In the genomic region with DNA sequence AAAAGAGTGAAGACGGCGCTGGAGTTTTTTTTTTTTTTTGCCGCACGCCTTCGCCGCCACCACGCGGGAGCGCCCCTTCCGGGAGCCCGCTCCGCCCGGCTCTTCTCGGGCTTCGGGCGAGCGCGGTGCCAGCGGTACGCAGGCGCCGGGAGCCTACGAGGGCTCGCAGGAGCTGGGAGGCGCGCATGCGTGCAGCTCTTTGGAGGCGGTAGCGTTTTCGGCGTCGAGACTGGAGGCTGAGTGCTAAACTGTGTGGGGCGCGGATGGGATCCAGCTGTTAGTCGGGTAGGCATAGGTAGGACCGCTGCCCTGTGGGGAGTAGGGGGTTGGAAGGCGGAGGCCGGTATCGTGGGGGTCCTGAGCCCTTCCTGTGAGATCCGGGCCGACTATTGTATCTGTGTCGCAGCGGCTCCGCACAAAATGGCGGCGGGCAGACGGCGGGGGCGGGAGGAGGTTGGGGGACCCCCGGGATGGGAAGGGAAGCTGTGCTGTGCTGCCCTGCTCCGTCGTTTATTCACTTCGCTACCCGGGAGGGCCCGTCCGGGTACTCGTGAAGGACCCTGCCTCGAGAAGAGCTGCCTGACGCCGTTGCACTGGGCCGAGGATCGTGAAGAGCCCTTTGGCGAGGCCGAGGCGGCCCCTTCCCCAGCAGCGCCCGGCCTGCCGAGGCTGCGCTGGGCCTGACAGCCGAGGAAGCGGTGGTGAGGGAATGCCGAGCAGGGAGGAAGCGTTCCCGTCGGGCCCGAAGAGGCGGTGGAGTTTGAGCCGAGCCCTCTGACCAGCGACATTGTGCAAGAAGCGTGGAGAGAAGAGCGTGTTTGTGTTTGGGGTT, we compare ENCODE assay signal across 1 cellular context.
TF ChIP-seq lines count a peak whose summit lies in the region.

Gene ZNF638, plus strand, starts transcription at position 202 of the 832 bp plus-strand sequence. CDS start 17,173 bp downstream, outside the sequence.

TF ChIP-seq in HepG2, 621 proteins besides CTCF, POLR2A, EP300 and RAD21 (continued from another document and continues in another):
- TF ChIP-seq ZNF337 (CRISPR knock-in tag; IDR thresholded peaks at IDR 0.05; ENCODE audit: borderline replicate concordance, low read depth) (peak; percentile 61; the same call in 1 of the 2 replicates), ZNF782 (CRISPR knock-in tag; IDR thresholded peaks at IDR 0.05; ENCODE audit: borderline replicate concordance) (peak; percentile 62), PRDM15 (CRISPR knock-in tag; IDR thresholded peaks at IDR 0.05) (no peak), LCORL (IDR thresholded peaks at IDR 0.05) (0 out of 2 replicates have a peak, but pooled peaks have one; percentile 5), LCORL (CRISPR knock-in tag; IDR thresholded peaks at IDR 0.05) (peak; percentile 75), MTA3 (CRISPR knock-in tag; IDR thresholded peaks at IDR 0.05) (no peak), MED1 (CRISPR knock-in tag; IDR thresholded peaks at IDR 0.05) (0 out of 2 replicates have a peak, but pooled peaks have one; percentile 38), ZNF160 (CRISPR knock-in tag; IDR thresholded peaks at IDR 0.05) (0 out of 2 replicates have a peak, but pooled peaks have one; percentile 1), MAX (IDR thresholded peaks at IDR 0.05) (peak; percentile 84), LBX2 (CRISPR knock-in tag; IDR thresholded peaks at IDR 0.05; ENCODE audit: borderline replicate concordance) (no peak), ZNF784 (CRISPR knock-in tag; IDR thresholded peaks at IDR 0.05; ENCODE audit: borderline replicate concordance) (0 out of 2 replicates have a peak, but pooled peaks have one; percentile 80), ZNF34 (CRISPR knock-in tag; IDR thresholded peaks at IDR 0.05; ENCODE audit: borderline replicate concordance) (0 out of 2 replicates have a peak, but pooled peaks have one; percentile 13), ZNF780A (CRISPR knock-in tag; IDR thresholded peaks at IDR 0.05) (peak; percentile 24; the same call in 1 of the 2 replicates), ZNF333 (CRISPR knock-in tag; IDR thresholded peaks at IDR 0.05; ENCODE audit: borderline replicate concordance) (no peak), ZNF670 (CRISPR knock-in tag; IDR thresholded peaks at IDR 0.05; ENCODE audit: borderline replicate concordance) (peak; percentile 93), CENPX (CRISPR knock-in tag; IDR thresholded peaks at IDR 0.05) (no peak), SNAI1 (CRISPR knock-in tag; IDR thresholded peaks at IDR 0.05; ENCODE audit: borderline replicate concordance) (0 out of 2 replicates have a peak, but pooled peaks have one; percentile 16), ZNF766 (CRISPR knock-in tag; IDR thresholded peaks at IDR 0.05; ENCODE audit: borderline replicate concordance) (no peak; the same call in 1 of the 2 replicates), ZNF660 (CRISPR knock-in tag; IDR thresholded peaks at IDR 0.05; ENCODE audit: borderline replicate concordance, low read depth) (peak; percentile 70; the same call in 1 of the 2 replicates), SIX4 (CRISPR knock-in tag; IDR thresholded peaks at IDR 0.05) (no peak), ZNF101 (CRISPR knock-in tag; IDR thresholded peaks at IDR 0.05; ENCODE audit: borderline replicate concordance, low read depth) (no peak), SMARCE1 (IDR thresholded peaks at IDR 0.05; ENCODE audit: borderline replicate concordance) (no peak), ELF1 (CRISPR knock-in tag; IDR thresholded peaks at IDR 0.05) (peak; percentile 20; the same call in 1 of the 2 replicates), SMARCC2 (IDR thresholded peaks at IDR 0.05) (no peak), PAF1 (CRISPR knock-in tag; IDR thresholded peaks at IDR 0.05) (no peak), LRRFIP1 (CRISPR knock-in tag; conservative IDR thresholded peaks at IDR 0.05) (0 out of 2 replicates have a peak, but pooled peaks have one; percentile 62), HDAC6 (IDR thresholded peaks at IDR 0.05; ENCODE audit: low read depth, low read length) (no peak), RARA (CRISPR knock-in tag; IDR thresholded peaks at IDR 0.05) (peak; percentile 16; the same call in 1 of the 2 replicates), SIN3A (IDR thresholded peaks at IDR 0.05; ENCODE audit: borderline replicate concordance, low read depth, low read length) (peak; percentile 64; the same call in 1 of the 2 replicates), ZNF260 (CRISPR knock-in tag; IDR thresholded peaks at IDR 0.05; ENCODE audit: borderline replicate concordance, low read depth) (no peak)
- TF ChIP-seq, protein P1, sequence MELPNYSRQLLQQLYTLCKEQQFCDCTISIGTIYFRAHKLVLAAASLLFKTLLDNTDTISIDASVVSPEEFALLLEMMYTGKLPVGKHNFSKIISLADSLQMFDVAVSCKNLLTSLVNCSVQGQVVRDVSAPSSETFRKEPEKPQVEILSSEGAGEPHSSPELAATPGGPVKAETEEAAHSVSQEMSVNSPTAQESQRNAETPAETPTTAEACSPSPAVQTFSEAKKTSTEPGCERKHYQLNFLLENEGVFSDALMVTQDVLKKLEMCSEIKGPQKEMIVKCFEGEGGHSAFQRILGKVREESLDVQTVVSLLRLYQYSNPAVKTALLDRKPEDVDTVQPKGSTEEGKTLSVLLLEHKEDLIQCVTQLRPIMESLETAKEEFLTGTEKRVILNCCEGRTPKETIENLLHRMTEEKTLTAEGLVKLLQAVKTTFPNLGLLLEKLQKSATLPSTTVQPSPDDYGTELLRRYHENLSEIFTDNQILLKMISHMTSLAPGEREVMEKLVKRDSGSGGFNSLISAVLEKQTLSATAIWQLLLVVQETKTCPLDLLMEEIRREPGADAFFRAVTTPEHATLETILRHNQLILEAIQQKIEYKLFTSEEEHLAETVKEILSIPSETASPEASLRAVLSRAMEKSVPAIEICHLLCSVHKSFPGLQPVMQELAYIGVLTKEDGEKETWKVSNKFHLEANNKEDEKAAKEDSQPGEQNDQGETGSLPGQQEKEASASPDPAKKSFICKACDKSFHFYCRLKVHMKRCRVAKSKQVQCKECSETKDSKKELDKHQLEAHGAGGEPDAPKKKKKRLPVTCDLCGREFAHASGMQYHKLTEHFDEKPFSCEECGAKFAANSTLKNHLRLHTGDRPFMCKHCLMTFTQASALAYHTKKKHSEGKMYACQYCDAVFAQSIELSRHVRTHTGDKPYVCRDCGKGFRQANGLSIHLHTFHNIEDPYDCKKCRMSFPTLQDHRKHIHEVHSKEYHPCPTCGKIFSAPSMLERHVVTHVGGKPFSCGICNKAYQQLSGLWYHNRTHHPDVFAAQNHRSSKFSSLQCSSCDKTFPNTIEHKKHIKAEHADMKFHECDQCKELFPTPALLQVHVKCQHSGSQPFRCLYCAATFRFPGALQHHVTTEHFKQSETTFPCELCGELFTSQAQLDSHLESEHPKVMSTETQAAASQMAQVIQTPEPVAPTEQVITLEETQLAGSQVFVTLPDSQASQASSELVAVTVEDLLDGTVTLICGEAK (IDR thresholded peaks at IDR 0.05) = no peak
- TF ChIP-seq, protein P1 (CRISPR knock-in tag; IDR thresholded peaks at IDR 0.05) = peak; percentile 72; the same call in 1 of the 2 replicates
- TF ChIP-seq, protein P2, sequence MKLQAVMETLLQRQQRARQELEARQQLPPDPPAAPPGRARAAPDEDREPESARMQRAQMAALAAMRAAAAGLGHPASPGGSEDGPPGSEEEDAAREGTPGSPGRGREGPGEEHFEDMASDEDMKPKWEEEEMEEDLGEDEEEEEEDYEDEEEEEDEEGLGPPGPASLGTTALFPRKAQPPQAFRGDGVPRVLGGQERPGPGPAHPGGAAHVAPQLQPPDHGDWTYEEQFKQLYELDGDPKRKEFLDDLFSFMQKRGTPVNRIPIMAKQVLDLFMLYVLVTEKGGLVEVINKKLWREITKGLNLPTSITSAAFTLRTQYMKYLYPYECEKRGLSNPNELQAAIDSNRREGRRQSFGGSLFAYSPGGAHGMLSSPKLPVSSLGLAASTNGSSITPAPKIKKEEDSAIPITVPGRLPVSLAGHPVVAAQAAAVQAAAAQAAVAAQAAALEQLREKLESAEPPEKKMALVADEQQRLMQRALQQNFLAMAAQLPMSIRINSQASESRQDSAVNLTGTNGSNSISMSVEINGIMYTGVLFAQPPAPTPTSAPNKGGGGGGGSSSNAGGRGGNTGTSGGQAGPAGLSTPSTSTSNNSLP (IDR thresholded peaks at IDR 0.05; ENCODE audit: low read depth, low read length) = no peak
- TF ChIP-seq, protein P3, sequence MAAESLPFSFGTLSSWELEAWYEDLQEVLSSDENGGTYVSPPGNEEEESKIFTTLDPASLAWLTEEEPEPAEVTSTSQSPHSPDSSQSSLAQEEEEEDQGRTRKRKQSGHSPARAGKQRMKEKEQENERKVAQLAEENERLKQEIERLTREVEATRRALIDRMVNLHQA (CRISPR knock-in tag; IDR thresholded peaks at IDR 0.05) = no peak
